ENCODE assay signal across 18 cellular contexts in the genomic region with DNA sequence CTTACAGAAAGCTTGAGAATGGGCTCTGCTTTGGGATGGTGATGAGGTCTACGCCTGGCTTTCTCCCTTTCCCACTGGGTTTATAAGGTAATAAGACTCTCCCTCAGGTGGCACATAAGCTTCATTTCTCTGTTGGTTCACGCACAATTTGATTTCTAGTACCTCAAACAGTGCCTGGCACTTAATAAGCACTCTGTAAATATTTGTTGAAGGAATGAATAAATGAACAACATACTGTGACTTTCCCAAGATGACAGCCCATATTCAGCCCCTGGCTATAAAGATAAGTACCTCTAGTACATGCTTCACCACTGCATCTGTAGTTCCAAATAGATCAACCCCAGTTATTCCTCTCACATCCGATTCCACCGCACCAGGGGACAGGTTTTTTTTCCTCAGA. TPM values are rescaled to one million over a fixed set of nuclear protein-coding genes. Genes with fewer than 3 reads are reported as not detected.
A peak's percentile ranks its signal among the peaks of the same experiment; 100 is the strongest.
DNase-seq lines count a peak whose midpoint lies in the region; ATAC-seq lines count a peak whose summit lies in the region.
"Had no signal": no experiment of that assay in that cellular context is flagged by ENCODE, and none has a peak within 500 bp of the region (broad histone marks: within the 10 kb centered on the region; RNA-seq: fewer than 3 reads in every experiment).

No MANE protein-coding gene starts in this region.

- CTCF ChIA-PET in activated CD4-positive, alpha-beta memory T cell treated with anti-CD3 and anti-CD28 coated beads, Interleukin-2, amount 10 ng/mL, durations not matched to agents 7 days and 5 days (lab: Charles Lee): no interaction called here
- CTCF ChIA-PET in activated CD4-positive, alpha-beta memory T cell treated with anti-CD3 and anti-CD28 coated beads for 36 hours (lab: Charles Lee): interaction anchor here (3.3 kb wide), 1 partner anchor 34 kb away, joined by 17 read pairs; no protein-coding TSS in a partner anchor

- H3K9me3 Mint-ChIP-seq in activated CD4-positive, alpha-beta memory T cell treated with anti-CD3 and anti-CD28 coated beads, Interleukin-2, amount 10 ng/mL, durations not matched to agents 7 days and 5 days: no peaks in the 10 kb centered on the region
- no peaks in the 10 kb centered on the region for H3K9me3 Mint-ChIP-seq in activated CD4-positive, alpha-beta memory T cell treated with anti-CD3 and anti-CD28 coated beads for 36 hours
- no peaks in the 10 kb centered on the region for H3K9me3 Mint-ChIP-seq in stimulated activated effector memory CD8-positive, alpha-beta T cell treated with anti-CD3 and anti-CD28 coated beads, Interleukin-12 subunit alpha, Interleukin-12 subunit beta, amount 100 ng/mL, for 72 hours
- H3K9me3 Mint-ChIP-seq: activated CD8-positive, alpha-beta T cell treated with anti-CD3 and anti-CD28 coated beads for 36 hours; mesothelial cell of epicardium; neural crest cell; T-helper 1 cell treated with Interleukin-12 subunit alpha and Interleukin-12 subunit beta and Interleukin-4 antibody, amounts not matched to agents 30 μg/mL and 1 μg/mL, for 36 hours had no signal

- POLR2A ChIA-PET in activated CD4-positive, alpha-beta memory T cell treated with anti-CD3 and anti-CD28 coated beads, Interleukin-2, amount 10 ng/mL, durations not matched to agents 7 days and 5 days (lab: Charles Lee): no interaction called here
- POLR2A ChIA-PET in activated CD4-positive, alpha-beta memory T cell treated with anti-CD3 and anti-CD28 coated beads for 36 hours (lab: Charles Lee): no interaction called here

- ATAC-seq in stimulated activated effector memory CD8-positive, alpha-beta T cell treated with anti-CD3 and anti-CD28 coated beads, Interleukin-12 subunit alpha, Interleukin-12 subunit beta, amount 100 ng/mL, for 72 hours: no peak
- ATAC-seq in GM18519 (IDR thresholded peaks at IDR 0.05; ENCODE audit: low FRiP score, unreplicated experiment) (no peak), HG02642 (IDR thresholded peaks at IDR 0.05; ENCODE audit: poor library complexity, unreplicated experiment) (no peak)
- ATAC-seq: activated CD8-positive, alpha-beta T cell treated with anti-CD3 and anti-CD28 coated beads for 36 hours; left cardiac atrium had no signal

- peaks cover 2% of the 10 kb centered on the region for H3K4me1 Mint-ChIP-seq in activated CD4-positive, alpha-beta memory T cell treated with anti-CD3 and anti-CD28 coated beads, Interleukin-2, amount 10 ng/mL, durations not matched to agents 7 days and 5 days
- H3K4me1 Mint-ChIP-seq in activated CD4-positive, alpha-beta memory T cell treated with anti-CD3 and anti-CD28 coated beads for 36 hours (ENCODE audit: low read depth): peaks cover 10% of the 10 kb centered on the region
- H3K4me1 Mint-ChIP-seq in stimulated activated effector memory CD8-positive, alpha-beta T cell treated with anti-CD3 and anti-CD28 coated beads, Interleukin-12 subunit alpha, Interleukin-12 subunit beta, amount 100 ng/mL, for 72 hours: peaks cover 2% of the 10 kb centered on the region
- H3K4me1 Mint-ChIP-seq: mesothelial cell of epicardium had no signal

- H3K27ac Mint-ChIP-seq in activated CD4-positive, alpha-beta memory T cell treated with anti-CD3 and anti-CD28 coated beads, Interleukin-2, amount 10 ng/mL, durations not matched to agents 7 days and 5 days: peak overlapping the region; percentile 31
- H3K27ac Mint-ChIP-seq in activated CD4-positive, alpha-beta memory T cell treated with anti-CD3 and anti-CD28 coated beads for 36 hours: no peak overlapping the region
- H3K27ac Mint-ChIP-seq in stimulated activated effector memory CD8-positive, alpha-beta T cell treated with anti-CD3 and anti-CD28 coated beads, Interleukin-12 subunit alpha, Interleukin-12 subunit beta, amount 100 ng/mL, for 72 hours: peak overlapping the region; percentile 50
- H3K27ac Mint-ChIP-seq: mesothelial cell of epicardium; T-helper 1 cell treated with Interleukin-12 subunit alpha and Interleukin-12 subunit beta and Interleukin-4 antibody, amounts not matched to agents 30 μg/mL and 1 μg/mL, for 36 hours had no signal

- no peak overlapping the region for H3K4me3 Mint-ChIP-seq in activated CD4-positive, alpha-beta memory T cell treated with anti-CD3 and anti-CD28 coated beads, Interleukin-2, amount 10 ng/mL, durations not matched to agents 7 days and 5 days
- H3K4me3 Mint-ChIP-seq in activated CD4-positive, alpha-beta memory T cell treated with anti-CD3 and anti-CD28 coated beads for 36 hours: no peak overlapping the region
- H3K4me3 Mint-ChIP-seq in stimulated activated effector memory CD8-positive, alpha-beta T cell treated with anti-CD3 and anti-CD28 coated beads, Interleukin-12 subunit alpha, Interleukin-12 subunit beta, amount 100 ng/mL, for 72 hours: no peak overlapping the region
- H3K4me3 Mint-ChIP-seq: activated CD8-positive, alpha-beta T cell treated with anti-CD3 and anti-CD28 coated beads for 36 hours; mesothelial cell of epicardium; neural crest cell; T-helper 1 cell treated with Interleukin-12 subunit alpha and Interleukin-12 subunit beta and Interleukin-4 antibody, amounts not matched to agents 30 μg/mL and 1 μg/mL, for 36 hours had no signal

- no peaks in the 10 kb centered on the region for H3K27me3 Mint-ChIP-seq in activated CD4-positive, alpha-beta memory T cell treated with anti-CD3 and anti-CD28 coated beads, Interleukin-2, amount 10 ng/mL, durations not matched to agents 7 days and 5 days
- H3K27me3 Mint-ChIP-seq in activated CD4-positive, alpha-beta memory T cell treated with anti-CD3 and anti-CD28 coated beads for 36 hours: no peaks in the 10 kb centered on the region
- H3K27me3 Mint-ChIP-seq: activated CD8-positive, alpha-beta T cell treated with anti-CD3 and anti-CD28 coated beads for 36 hours had no signal

- H3K36me3 Mint-ChIP-seq in activated CD4-positive, alpha-beta memory T cell treated with anti-CD3 and anti-CD28 coated beads, Interleukin-2, amount 10 ng/mL, durations not matched to agents 7 days and 5 days (ENCODE audit: low read depth): peaks cover 83% of the 10 kb centered on the region
- peaks cover 51% of the 10 kb centered on the region for H3K36me3 Mint-ChIP-seq in activated CD4-positive, alpha-beta memory T cell treated with anti-CD3 and anti-CD28 coated beads for 36 hours
- H3K36me3 Mint-ChIP-seq in stimulated activated effector memory CD8-positive, alpha-beta T cell treated with anti-CD3 and anti-CD28 coated beads, Interleukin-12 subunit alpha, Interleukin-12 subunit beta, amount 100 ng/mL, for 72 hours: peaks cover 100% of the 10 kb centered on the region

- DNase-seq in activated CD4-positive, alpha-beta memory T cell treated with anti-CD3 and anti-CD28 coated beads, Interleukin-2, amount 10 ng/mL, durations not matched to agents 7 days and 5 days: no peak
- no peak for DNase-seq in activated CD4-positive, alpha-beta memory T cell treated with anti-CD3 and anti-CD28 coated beads for 36 hours
- peak; percentile 97 to 98 for DNase-seq in NCI-H187 (lab: John Stamatoyannopoulos, UW)
- peak; percentile 97 for DNase-seq in NCI-H510A treated with DMSO at 0.1 percent for 48 hours (lab: John Stamatoyannopoulos, UW)
- no peak for DNase-seq in stimulated activated effector memory CD8-positive, alpha-beta T cell treated with anti-CD3 and anti-CD28 coated beads, Interleukin-12 subunit alpha, Interleukin-12 subunit beta, amount 100 ng/mL, for 72 hours (ENCODE audit: low spot score in 2 of 2)
- no peak for DNase-seq in AG08395 (ENCODE audit: low spot score)
- DNase-seq: activated CD8-positive, alpha-beta T cell treated with anti-CD3 and anti-CD28 coated beads for 36 hours; caudate nucleus; erythroblast; left cardiac atrium; stimulated activated CD8-positive, alpha-beta memory T cell treated with anti-CD3 and anti-CD28 coated beads, Interleukin-4, amount 100 ng/mL, for 48 hours; testis had no signal

- intact Hi-C loops in activated CD4-positive, alpha-beta memory T cell treated with anti-CD3 and anti-CD28 coated beads for 36 hours (cut with micrococcal nuclease): no loop called here

RNA-seq across cellular contexts. Expression of gene COPA, which starts 17.8 kb away (rescaled TPM):
- 100 to 1,000 TPM; 145 to 146 TPM for total RNA-seq in activated CD4-positive, alpha-beta memory T cell treated with anti-CD3 and anti-CD28 coated beads, Interleukin-2, amount 10 ng/mL, durations not matched to agents 7 days and 5 days
- total RNA-seq in activated CD4-positive, alpha-beta memory T cell treated with anti-CD3 and anti-CD28 coated beads for 36 hours: 100 to 1,000 TPM; 132 TPM

RNA-seq across cellular contexts. Expression of gene NCSTN, which starts 17.9 kb away (rescaled TPM):
- 10 to 100 TPM; 64.5 to 65.3 TPM for total RNA-seq in activated CD4-positive, alpha-beta memory T cell treated with anti-CD3 and anti-CD28 coated beads, Interleukin-2, amount 10 ng/mL, durations not matched to agents 7 days and 5 days
- total RNA-seq in activated CD4-positive, alpha-beta memory T cell treated with anti-CD3 and anti-CD28 coated beads for 36 hours: 10 to 100 TPM; 39.8 to 42.6 TPM

RNA-seq across cellular contexts. Expression of gene PEX19, which starts 40.3 kb away (rescaled TPM):
- 10 to 100 TPM; 53.8 to 60.8 TPM for total RNA-seq in activated CD4-positive, alpha-beta memory T cell treated with anti-CD3 and anti-CD28 coated beads, Interleukin-2, amount 10 ng/mL, durations not matched to agents 7 days and 5 days
- total RNA-seq in activated CD4-positive, alpha-beta memory T cell treated with anti-CD3 and anti-CD28 coated beads for 36 hours: 10 to 100 TPM; 50.0 to 61.1 TPM

RNA-seq across cellular contexts. Expression of gene NHLH1, which starts 41.6 kb away (rescaled TPM):
- total RNA-seq in activated CD4-positive, alpha-beta memory T cell treated with anti-CD3 and anti-CD28 coated beads, Interleukin-2, amount 10 ng/mL, durations not matched to agents 7 days and 5 days: under 1 TPM; 0.40 to 0.43 TPM
- total RNA-seq in activated CD4-positive, alpha-beta memory T cell treated with anti-CD3 and anti-CD28 coated beads for 36 hours: under 1 TPM; 0.22 to 0.45 TPM
- total RNA-seq: A172 had no signal

Comparison
In these comparisons a context has a peak if more than half of its experiments do, and no peak if none do; other contexts are left out.
1. DNase-seq: peak in NCI-H187 (2 of 2) and NCI-H510A treated with DMSO at 0.1 percent for 48 hours (single experiment); none in activated CD4-positive, alpha-beta memory T cell treated with anti-CD3 and anti-CD28 coated beads, Interleukin-2, amount 10 ng/mL, durations not matched to agents 7 days and 5 days (single experiment), activated CD4-positive, alpha-beta memory T cell treated with anti-CD3 and anti-CD28 coated beads for 36 hours (single experiment), stimulated activated effector memory CD8-positive, alpha-beta T cell treated with anti-CD3 and anti-CD28 coated beads, Interleukin-12 subunit alpha, Interleukin-12 subunit beta, amount 100 ng/mL, for 72 hours (0 of 2) and AG08395 (single experiment).